25 cellular contexts compared by ENCODE assay signal in genomic region chr6:139863964-139864363, GRCh38.
DNase-seq lines count a peak whose midpoint lies in the region; ATAC-seq and TF ChIP-seq lines count a peak whose summit lies in the region.
"Had no signal": no experiment of that assay in that cellular context is flagged by ENCODE, and none has a peak within 500 bp of the region (broad histone marks: within the 10 kb centered on the region; RNA-seq: fewer than 3 reads in every experiment).

No MANE protein-coding gene starts in this region.

- intact Hi-C loops in breast epithelium (cut with DNase I; ENCODE audit: low total_unique reads) (no loop called here), MCF 10A (cut with micrococcal nuclease) (no loop called here), heart left ventricle (cut with DNase I) (no loop called here)

- H3K79me2 ChIP-seq in Karpas-422 (ENCODE audit: low read length): no peaks in the 10 kb centered on the region

- H4K20me1 ChIP-seq in Karpas-422 (ENCODE audit: insufficient read depth, low read depth, low read length): no peaks in the 10 kb centered on the region

- no peak overlapping the region for H3K9ac ChIP-seq in Karpas-422 (ENCODE audit: low read length)

- H3K4me3 Mint-ChIP-seq in MCF 10A (ENCODE audit: unreplicated experiment): no peak overlapping the region
- no peak overlapping the region for H3K4me3 Mint-ChIP-seq in activated T-helper 17 cell treated with anti-CD3 and anti-CD28 coated beads, Interleukin-2, amount 50 U/mL, for 72 hours
- H3K4me3 Mint-ChIP-seq: activated CD4-positive, alpha-beta T cell treated with anti-CD3 and anti-CD28 coated beads, Interleukin-2, amount 10 ng/mL, durations not matched to agents 7 days and 5 days; activated T-cell treated with anti-CD3 and anti-CD28 coated beads, Interleukin-2, amount 50 U/mL, for 4 hours; stimulated activated naive CD8-positive, alpha-beta T cell treated with anti-CD3 and anti-CD28 coated beads, Interleukin-15, Interleukin-2, amounts not matched to agents 100 ng/mL and 50 ng/mL, for 24 hours had no signal

- H3K4me1 Mint-ChIP-seq in MCF 10A (ENCODE audit: insufficient read depth, unreplicated experiment): no peaks in the 10 kb centered on the region
- H3K4me1 Mint-ChIP-seq in activated T-helper 17 cell treated with anti-CD3 and anti-CD28 coated beads, Interleukin-2, amount 50 U/mL, for 72 hours: no peaks in the 10 kb centered on the region
- H3K4me1 Mint-ChIP-seq: activated CD4-positive, alpha-beta T cell treated with anti-CD3 and anti-CD28 coated beads, Interleukin-2, amount 10 ng/mL, durations not matched to agents 7 days and 5 days had no signal

- H3K27me3 Mint-ChIP-seq in MCF 10A (ENCODE audit: insufficient read depth, unreplicated experiment): no peaks in the 10 kb centered on the region
- no peaks in the 10 kb centered on the region for H3K27me3 Mint-ChIP-seq in activated T-helper 17 cell treated with anti-CD3 and anti-CD28 coated beads, Interleukin-2, amount 50 U/mL, for 72 hours
- H3K27me3 Mint-ChIP-seq: activated CD4-positive, alpha-beta T cell treated with anti-CD3 and anti-CD28 coated beads, Interleukin-2, amount 10 ng/mL, durations not matched to agents 7 days and 5 days; stimulated activated naive CD8-positive, alpha-beta T cell treated with anti-CD3 and anti-CD28 coated beads, Interleukin-15, Interleukin-2, amounts not matched to agents 100 ng/mL and 50 ng/mL, for 24 hours had no signal

- H3K27ac ChIP-seq in breast epithelium (peak overlapping the region; percentile 33 to 50), heart left ventricle (no peak overlapping the region), Karpas-422 (ENCODE audit: low read length) (no peak overlapping the region)
- H3K27ac ChIP-seq: adrenal gland, left ventricle myocardium inferior, Peyer's patch, psoas muscle, VCaP had no signal

- POLR2A ChIA-PET in MCF 10A (lab: Yijun Ruan, JAX): interaction anchor here (0.6 to 0.8 kb wide), 2 partner anchors 239 to 490 kb away, joined by 3 read pairs; partner anchors contain the start of gene CITED2

- H3K9me3 Mint-ChIP-seq in MCF 10A (ENCODE audit: unreplicated experiment): no peaks in the 10 kb centered on the region
- H3K9me3 Mint-ChIP-seq in activated T-helper 17 cell treated with anti-CD3 and anti-CD28 coated beads, Interleukin-2, amount 50 U/mL, for 72 hours: no peaks in the 10 kb centered on the region
- H3K9me3 Mint-ChIP-seq: activated T-cell treated with anti-CD3 and anti-CD28 coated beads, Interleukin-2, amount 50 U/mL, for 4 hours; stimulated activated naive CD8-positive, alpha-beta T cell treated with anti-CD3 and anti-CD28 coated beads, Interleukin-15, Interleukin-2, amounts not matched to agents 100 ng/mL and 50 ng/mL, for 24 hours had no signal

- no peaks in the 10 kb centered on the region for H3K36me3 ChIP-seq in breast epithelium
- H3K36me3 ChIP-seq in heart left ventricle: no peaks in the 10 kb centered on the region
- no peaks in the 10 kb centered on the region for H3K36me3 ChIP-seq in Karpas-422 (ENCODE audit: insufficient read depth, low read length)
- H3K36me3 ChIP-seq: adrenal gland, left ventricle myocardium inferior, Peyer's patch had no signal

- H3K4me1 ChIP-seq in breast epithelium (no peaks in the 10 kb centered on the region), heart left ventricle (no peaks in the 10 kb centered on the region), Karpas-422 (ENCODE audit: low read length) (no peaks in the 10 kb centered on the region)
- H3K4me1 ChIP-seq: adrenal gland, body of pancreas, left ventricle myocardium inferior, Peyer's patch, psoas muscle had no signal

- no peaks in the 10 kb centered on the region for H3K27me3 ChIP-seq in breast epithelium
- H3K27me3 ChIP-seq in heart left ventricle: no peaks in the 10 kb centered on the region
- H3K27me3 ChIP-seq in Karpas-422 (ENCODE audit: low read length): no peaks in the 10 kb centered on the region
- H3K27me3 ChIP-seq: adrenal gland, body of pancreas, Peyer's patch had no signal

- no TSS peak for BruUV-seq in MCF 10A (replicated peaks; lab: Mats Ljungman, UMichigan)

- H3K9me2 ChIP-seq in Karpas-422 (replicated peaks; ENCODE audit: insufficient read depth, low read length): no peaks in the 10 kb centered on the region

- 72 to 83% (median 75%) methylated on average over 1 of the region's 1 CpG for WGBS in heart left ventricle, 4 donors

- no peak overlapping the region for H2AFZ ChIP-seq in Karpas-422 (ENCODE audit: low read length)

- TF ChIP-seq POLR2A in breast epithelium (IDR thresholded peaks at IDR 0.05) (no peak), heart left ventricle (IDR thresholded peaks at IDR 0.05) (no peak)

- ATAC-seq in HG03064 (IDR thresholded peaks at IDR 0.05; ENCODE audit: low read depth, unreplicated experiment): peak; percentile 78
- ATAC-seq in activated T-helper 17 cell treated with anti-CD3 and anti-CD28 coated beads, Interleukin-2, amount 50 U/mL, for 72 hours (replicated peaks): peak; percentile 26
- no peak for ATAC-seq in heart left ventricle
- no peak for ATAC-seq in GM18858 (IDR thresholded peaks at IDR 0.05; ENCODE audit: unreplicated experiment)
- ATAC-seq: activated T-cell treated with anti-CD3 and anti-CD28 coated beads, Interleukin-2, amount 50 U/mL, for 4 hours; body of pancreas; psoas muscle had no signal

- no peak for TF ChIP-seq CTCF in breast epithelium (IDR thresholded peaks at IDR 0.05)
- no peak for TF ChIP-seq CTCF in MCF 10A (IDR thresholded peaks at IDR 0.05; ENCODE audit: unreplicated experiment)
- no peak for TF ChIP-seq CTCF in heart left ventricle (IDR thresholded peaks at IDR 0.05)

- H3K36me3 Mint-ChIP-seq in MCF 10A (ENCODE audit: insufficient read depth, unreplicated experiment): no peaks in the 10 kb centered on the region
- no peaks in the 10 kb centered on the region for H3K36me3 Mint-ChIP-seq in activated T-helper 17 cell treated with anti-CD3 and anti-CD28 coated beads, Interleukin-2, amount 50 U/mL, for 72 hours (ENCODE audit: low read depth)

- no peak overlapping the region for H3K27ac Mint-ChIP-seq in MCF 10A (ENCODE audit: low read depth, unreplicated experiment)
- no peak overlapping the region for H3K27ac Mint-ChIP-seq in activated T-helper 17 cell treated with anti-CD3 and anti-CD28 coated beads, Interleukin-2, amount 50 U/mL, for 72 hours
- H3K27ac Mint-ChIP-seq: activated CD4-positive, alpha-beta T cell treated with anti-CD3 and anti-CD28 coated beads, Interleukin-2, amount 10 ng/mL, durations not matched to agents 7 days and 5 days; stimulated activated naive CD8-positive, alpha-beta T cell treated with anti-CD3 and anti-CD28 coated beads, Interleukin-15, Interleukin-2, amounts not matched to agents 100 ng/mL and 50 ng/mL, for 24 hours had no signal

- no peak overlapping the region for H3K4me2 ChIP-seq in Karpas-422 (ENCODE audit: low read depth, low read length, poor library complexity, severe bottlenecking)

- H3K9me3 ChIP-seq in breast epithelium (no peaks in the 10 kb centered on the region), heart left ventricle (no peaks in the 10 kb centered on the region), Karpas-422 (ENCODE audit: low read length) (no peaks in the 10 kb centered on the region)
- H3K9me3 ChIP-seq: adrenal gland, body of pancreas, left ventricle myocardium inferior, Peyer's patch, psoas muscle had no signal

- DNase-seq in breast epithelium (ENCODE audit: low spot score in 2 of 2) (no peak), MCF 10A (ENCODE audit: unreplicated experiment) (no peak), heart left ventricle (no peak), Karpas-422 (no peak), HCEC 1CT (no peak)
- DNase-seq: activated CD4-positive, alpha-beta T cell treated with anti-CD3 and anti-CD28 coated beads, Interleukin-2, amount 10 ng/mL, durations not matched to agents 7 days and 5 days; activated naive CD4-positive, alpha-beta T cell treated with Interleukin-2 at 50 U/mL for 16 hours; activated T-cell treated with anti-CD3 and anti-CD28 coated beads, Interleukin-2, amount 50 U/mL, for 4 hours; adrenal gland; body of pancreas; cerebellar nuclear complex; left ventricle myocardium inferior; NCI-H1105 treated with DMSO at 0.1 percent for 48 hours; NCI-H2029; NCI-H526 treated with DMSO at 0.1 percent for 48 hours; Peyer's patch; psoas muscle; SHP77 treated with DMSO at 0.1 percent for 48 hours; SW 1271; T-helper 9 cell had no signal

- CTCF ChIA-PET in MCF 10A (lab: Yijun Ruan, JAX): interaction anchor here (0.6 kb wide), 1 partner anchor 14 kb away, joined by 4 read pairs; no protein-coding TSS in a partner anchor

- H3K4me3 ChIP-seq in breast epithelium (no peak overlapping the region), heart left ventricle (no peak overlapping the region), Karpas-422 (ENCODE audit: low read length) (no peak overlapping the region)
- H3K4me3 ChIP-seq: adrenal gland, body of pancreas, left ventricle myocardium inferior, Peyer's patch, psoas muscle had no signal

Comparison
In these comparisons a context has a peak if more than half of its experiments do, and no peak if none do; other contexts are left out.
1. H3K27ac ChIP-seq: peak in breast epithelium (2 of 2); none in heart left ventricle (0 of 12) and Karpas-422 (single experiment).
2. ATAC-seq: peak in HG03064 (single experiment) and activated T-helper 17 cell treated with anti-CD3 and anti-CD28 coated beads, Interleukin-2, amount 50 U/mL, for 72 hours (single experiment); none in heart left ventricle (0 of 4) and GM18858 (single experiment).